In the genomic region with DNA sequence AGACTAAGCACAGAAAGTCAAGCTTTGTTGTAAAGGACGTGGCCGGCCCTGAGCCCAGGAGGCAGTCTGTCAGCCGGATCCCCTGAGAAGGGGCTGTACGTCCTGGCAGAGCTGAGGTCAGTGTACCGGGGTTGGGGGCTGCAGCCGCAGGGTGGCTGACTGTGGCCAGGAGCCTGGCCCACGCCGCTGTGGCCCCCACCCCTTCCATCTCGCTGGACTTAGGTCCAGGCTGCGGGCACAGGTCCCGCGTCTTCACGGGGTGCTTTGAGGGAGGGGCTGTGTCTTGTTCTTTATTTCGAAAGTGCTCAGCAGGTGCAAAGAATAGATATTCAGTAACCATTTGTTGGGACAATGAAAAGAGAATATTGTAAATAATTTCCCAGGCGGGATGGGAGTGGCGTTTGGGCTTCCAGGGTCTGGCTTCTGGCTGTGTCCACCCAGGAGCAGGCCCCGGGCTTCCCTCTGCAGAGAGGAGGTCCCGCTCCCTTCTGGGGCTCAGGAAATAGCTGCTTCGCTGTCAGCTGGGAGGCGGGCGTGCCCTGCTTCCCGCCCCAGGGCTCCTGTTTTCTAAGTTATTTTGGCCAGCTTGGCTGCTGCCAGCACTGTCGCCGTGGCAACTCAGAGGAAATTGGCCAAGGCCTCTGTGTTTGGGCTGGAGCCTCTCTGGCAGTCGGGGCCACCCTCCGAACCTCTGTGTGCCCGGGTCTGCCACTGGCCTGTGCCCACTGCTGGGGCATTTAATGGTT, we compare ENCODE assay signal across 9 cellular contexts.
DNase-seq lines count a peak whose midpoint lies in the region; ATAC-seq and TF ChIP-seq lines count a peak whose summit lies in the region.
"Had no signal": no experiment of that assay in that cellular context is flagged by ENCODE, and none has a peak within 500 bp of the region (broad histone marks: within the 10 kb centered on the region; RNA-seq: fewer than 3 reads in every experiment).

No MANE protein-coding gene starts in this region.

- ATAC-seq in HG03139 (IDR thresholded peaks at IDR 0.05; ENCODE audit: unreplicated experiment), result no peak

- no peak for TF ChIP-seq RAD21 in Ishikawa (IDR thresholded peaks at IDR 0.05; ENCODE audit: low read depth)

- TF ChIP-seq EP300 in Ishikawa (IDR thresholded peaks at IDR 0.05; ENCODE audit: borderline replicate concordance), result no peak

- DNase-seq in activated CD4-positive, alpha-beta T cell treated with anti-CD3 and anti-CD28 coated beads, Interleukin-2, amount 50 U/mL, for 48 hours, result peak; percentile 22 to 32
- DNase-seq in germinal center (ENCODE audit: low spot score) (peak; percentile 42), putamen (ENCODE audit: low spot score) (peak; percentile 69), HuH-7.5 (ENCODE audit: low spot score) (no peak), NCI-H1105 treated with DMSO at 0.1 percent for 48 hours (lab: John Stamatoyannopoulos, UW) (no peak), DMS153 (lab: John Stamatoyannopoulos, UW) (no peak)
- DNase-seq: IMR-90 had no signal

TF ChIP-seq in Ishikawa, 13 proteins besides CTCF, POLR2A, EP300 and RAD21:
- TF ChIP-seq TAF1 (IDR thresholded peaks at IDR 0.05; ENCODE audit: low read depth), result no peak
- TF ChIP-seq, protein P1, sequence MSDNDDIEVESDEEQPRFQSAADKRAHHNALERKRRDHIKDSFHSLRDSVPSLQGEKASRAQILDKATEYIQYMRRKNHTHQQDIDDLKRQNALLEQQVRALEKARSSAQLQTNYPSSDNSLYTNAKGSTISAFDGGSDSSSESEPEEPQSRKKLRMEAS (IDR thresholded peaks at IDR 0.05), result peak; percentile 43; the same call in 1 of the 2 replicates
- TF ChIP-seq, protein P2, sequence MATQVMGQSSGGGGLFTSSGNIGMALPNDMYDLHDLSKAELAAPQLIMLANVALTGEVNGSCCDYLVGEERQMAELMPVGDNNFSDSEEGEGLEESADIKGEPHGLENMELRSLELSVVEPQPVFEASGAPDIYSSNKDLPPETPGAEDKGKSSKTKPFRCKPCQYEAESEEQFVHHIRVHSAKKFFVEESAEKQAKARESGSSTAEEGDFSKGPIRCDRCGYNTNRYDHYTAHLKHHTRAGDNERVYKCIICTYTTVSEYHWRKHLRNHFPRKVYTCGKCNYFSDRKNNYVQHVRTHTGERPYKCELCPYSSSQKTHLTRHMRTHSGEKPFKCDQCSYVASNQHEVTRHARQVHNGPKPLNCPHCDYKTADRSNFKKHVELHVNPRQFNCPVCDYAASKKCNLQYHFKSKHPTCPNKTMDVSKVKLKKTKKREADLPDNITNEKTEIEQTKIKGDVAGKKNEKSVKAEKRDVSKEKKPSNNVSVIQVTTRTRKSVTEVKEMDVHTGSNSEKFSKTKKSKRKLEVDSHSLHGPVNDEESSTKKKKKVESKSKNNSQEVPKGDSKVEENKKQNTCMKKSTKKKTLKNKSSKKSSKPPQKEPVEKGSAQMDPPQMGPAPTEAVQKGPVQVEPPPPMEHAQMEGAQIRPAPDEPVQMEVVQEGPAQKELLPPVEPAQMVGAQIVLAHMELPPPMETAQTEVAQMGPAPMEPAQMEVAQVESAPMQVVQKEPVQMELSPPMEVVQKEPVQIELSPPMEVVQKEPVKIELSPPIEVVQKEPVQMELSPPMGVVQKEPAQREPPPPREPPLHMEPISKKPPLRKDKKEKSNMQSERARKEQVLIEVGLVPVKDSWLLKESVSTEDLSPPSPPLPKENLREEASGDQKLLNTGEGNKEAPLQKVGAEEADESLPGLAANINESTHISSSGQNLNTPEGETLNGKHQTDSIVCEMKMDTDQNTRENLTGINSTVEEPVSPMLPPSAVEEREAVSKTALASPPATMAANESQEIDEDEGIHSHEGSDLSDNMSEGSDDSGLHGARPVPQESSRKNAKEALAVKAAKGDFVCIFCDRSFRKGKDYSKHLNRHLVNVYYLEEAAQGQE (IDR thresholded peaks at IDR 0.05; ENCODE audit: low read depth), result no peak

Comparison
In these comparisons a context has a peak if more than half of its experiments do, and no peak if none do; other contexts are left out.
1. DNase-seq: peak in activated CD4-positive, alpha-beta T cell treated with anti-CD3 and anti-CD28 coated beads, Interleukin-2, amount 50 U/mL, for 48 hours (2 of 2), germinal center (single experiment) and putamen (single experiment); none in HuH-7.5 (single experiment), NCI-H1105 treated with DMSO at 0.1 percent for 48 hours (single experiment) and DMS153 (single experiment).